Comparison of ENCODE assay signal across 9 cellular contexts in genomic region chr3:74507691-74508090, GRCh38.
"Had no signal": no experiment of that assay in that cellular context is flagged by ENCODE, and none has a peak within 500 bp of the region (broad histone marks: within the 10 kb centered on the region; RNA-seq: fewer than 3 reads in every experiment).

No MANE protein-coding gene starts in this region.

- DNase-seq: GOT3, H7, HFFc6, IMR-90, KG1 had no signal

- ATAC-seq: HCT116, K562 had no signal

- H3K9me3 Mint-ChIP-seq: HFFc6 had no signal

- FAIRE-seq: HTR-8/SVneo, K562 had no signal

- H3K4me3 ChIP-seq: HAP-1, K562 had no signal

- H3K4me1 ChIP-seq: HAP-1 had no signal

- H3K4me3 Mint-ChIP-seq: HFFc6 had no signal

- H3K27ac Mint-ChIP-seq: HFFc6 had no signal

- H3K36me3 ChIP-seq: HAP-1 had no signal

- H3K9me3 ChIP-seq: HAP-1 had no signal
